ENCODE assay signal across 18 cellular contexts in the genomic region with DNA sequence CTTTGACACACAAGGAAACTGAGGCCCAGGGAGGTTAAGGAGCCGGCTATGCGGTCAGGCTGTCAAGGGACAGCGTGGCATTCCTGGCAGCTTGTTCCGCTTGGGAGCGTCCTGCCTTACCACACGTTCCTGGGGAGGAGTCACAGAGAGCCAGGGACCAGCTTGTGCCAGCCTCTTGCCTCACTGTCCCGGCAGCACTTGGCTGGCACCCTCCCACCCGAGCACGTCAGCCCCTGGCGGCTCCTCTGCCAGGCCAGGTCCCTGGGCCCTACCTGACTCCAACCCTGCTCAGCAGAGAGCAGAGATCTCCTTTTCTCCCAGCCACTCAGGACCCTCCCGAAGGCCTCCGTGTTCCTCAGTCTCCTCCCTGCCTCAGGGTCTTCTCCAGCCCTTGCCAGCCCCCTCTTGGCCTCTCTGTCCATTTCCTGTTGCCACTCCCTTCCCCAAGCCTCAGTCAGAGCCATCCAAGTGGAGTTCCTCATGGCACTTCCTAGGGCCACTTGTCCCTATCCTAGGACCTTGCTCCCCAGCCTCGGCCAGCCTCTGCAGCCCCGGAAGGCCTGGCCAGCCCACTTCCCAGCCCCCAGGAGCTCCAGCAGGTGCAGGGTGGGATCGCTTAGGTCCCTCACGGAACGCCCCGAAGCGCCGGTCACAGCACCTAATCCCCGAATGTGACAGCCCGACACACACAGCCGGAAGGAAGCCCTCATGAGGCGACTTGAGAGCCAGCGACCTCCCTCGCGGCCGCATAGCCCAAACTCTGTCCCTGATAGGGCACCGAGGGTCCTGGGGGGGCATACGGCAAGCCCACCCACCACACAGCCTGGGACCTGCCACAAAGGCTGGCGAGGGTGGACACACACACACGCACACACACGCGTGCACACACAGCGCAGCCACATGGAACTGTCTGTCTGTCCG.
DNase-seq lines count a peak whose midpoint lies in the region; ATAC-seq, FAIRE-seq and TF ChIP-seq lines count a peak whose summit lies in the region.
"Had no signal": no experiment of that assay in that cellular context is flagged by ENCODE, and none has a peak within 500 bp of the region (broad histone marks: within the 10 kb centered on the region; RNA-seq: fewer than 3 reads in every experiment).

No MANE protein-coding gene starts in this region.

- peak; percentile 68 to 77 (median 72) for ATAC-seq in right lobe of liver
- ATAC-seq: activated CD8-positive, alpha-beta T cell treated with anti-CD3 and anti-CD28 coated beads for 36 hours had no signal

- intact Hi-C loops in right lobe of liver (cut with DNase I) (no loop called here), stomach (cut with DNase I; ENCODE audit: low total_unique reads) (no loop called here)

- DNase-seq in RCC 7860 (ENCODE audit: low spot score), result peak; percentile 89
- peak; percentile 39 for DNase-seq in fibroblast of gingiva (ENCODE audit: low read depth)
- peak; percentile 91 to 95 (median 94) for DNase-seq in right lobe of liver
- DNase-seq in stomach, result peak; percentile 95
- no peak for DNase-seq in DMS53 (lab: John Stamatoyannopoulos, UW)
- DNase-seq in stimulated activated CD4-positive, alpha-beta T cell treated with anti-CD3 and anti-CD28 coated beads, Interleukin-15, amount 100 ng/mL, for 24 hours, result no peak
- DNase-seq in stimulated activated CD4-positive, alpha-beta T cell treated with anti-CD3 and anti-CD28 coated beads, Interleukin-2, amount 100 ng/mL, for 48 hours, result no peak
- no peak for DNase-seq in amniotic stem cell (lab: John Stamatoyannopoulos, UW)
- DNase-seq: activated CD8-positive, alpha-beta T cell treated with anti-CD3 and anti-CD28 coated beads for 36 hours; activated naive CD4-positive, alpha-beta T cell; DMS79; effector memory CD4-positive, alpha-beta T cell; NCI-H2171; SJCRH30; stimulated activated CD4-positive, alpha-beta T cell treated with anti-CD3 and anti-CD28 coated beads, Interleukin-12 subunit alpha, Interleukin-12 subunit beta, amount 100 ng/mL, for 4 hours had no signal

- H3K27ac ChIP-seq in right lobe of liver, result peak overlapping the region; percentile 64 to 90 (median 71)
- H3K27ac ChIP-seq in stomach, result peak overlapping the region; percentile 88 to 97 (median 91)
- H3K27ac ChIP-seq: SJCRH30 had no signal

- H3K4me3 ChIP-seq in right lobe of liver, result no peak overlapping the region
- H3K4me3 ChIP-seq in stomach, result no peak overlapping the region
- H3K4me3 ChIP-seq: SJCRH30 had no signal

- TF ChIP-seq POLR2A in right lobe of liver (IDR thresholded peaks at IDR 0.05), result peak; percentile 57
- TF ChIP-seq POLR2A in stomach (IDR thresholded peaks at IDR 0.05), result peak in 2 of 4 donors; percentile 27 to 44

- H3K4me1 ChIP-seq in right lobe of liver (peaks cover 0 to 58% (median 32%) of the 10 kb centered on the region in 4 donors), stomach (peaks cover 81 to 92% (median 86%) of the 10 kb centered on the region in 4 donors)

- WGBS in right lobe of liver (ENCODE audit: insufficient coverage, low coverage, low lambda C conversion rate, missing lambda C conversion rate), result 74% methylated on average over 5 of the region's 36 CpGs
- WGBS in stomach, 5 donors, result 58 to 74% (median 62%) methylated on average over 21 to 36 of the region's 36 CpGs

- H3K27me3 ChIP-seq in right lobe of liver, result no peaks in the 10 kb centered on the region
- H3K27me3 ChIP-seq in stomach, result no peaks in the 10 kb centered on the region

- TF ChIP-seq CTCF in right lobe of liver (IDR thresholded peaks at IDR 0.05) (peak in 2 of 4 donors; percentile 15 to 20), stomach (IDR thresholded peaks at IDR 0.05) (no peak)

- H3K9me3 ChIP-seq in right lobe of liver, result no peaks in the 10 kb centered on the region
- no peaks in the 10 kb centered on the region for H3K9me3 ChIP-seq in stomach
- H3K9me3 ChIP-seq: SJCRH30 had no signal

- H3K36me3 ChIP-seq in right lobe of liver, result no peaks in the 10 kb centered on the region
- peaks cover 10 to 20% (median 13%) of the 10 kb centered on the region in 4 donors for H3K36me3 ChIP-seq in stomach
- H3K36me3 ChIP-seq: SJCRH30 had no signal

- peak; percentile 86 for FAIRE-seq in RCC 7860 (lab: Jason Lieb, UNC)
- FAIRE-seq: HTR-8/SVneo, keratinocyte, TTC549 had no signal

- TF ChIP-seq EP300 in stomach (IDR thresholded peaks at IDR 0.05), result peak; percentile 56

Comparison
In these comparisons a context has a peak if more than half of its experiments do, and no peak if none do; other contexts are left out.
1. DNase-seq: peak in RCC 7860 (single experiment), fibroblast of gingiva (single experiment), right lobe of liver (3 of 3) and stomach (single experiment); none in DMS53 (single experiment), stimulated activated CD4-positive, alpha-beta T cell treated with anti-CD3 and anti-CD28 coated beads, Interleukin-15, amount 100 ng/mL, for 24 hours (single experiment), stimulated activated CD4-positive, alpha-beta T cell treated with anti-CD3 and anti-CD28 coated beads, Interleukin-2, amount 100 ng/mL, for 48 hours (0 of 2) and amniotic stem cell (single experiment).